8 cellular contexts compared by ENCODE assay signal in the genomic region with DNA sequence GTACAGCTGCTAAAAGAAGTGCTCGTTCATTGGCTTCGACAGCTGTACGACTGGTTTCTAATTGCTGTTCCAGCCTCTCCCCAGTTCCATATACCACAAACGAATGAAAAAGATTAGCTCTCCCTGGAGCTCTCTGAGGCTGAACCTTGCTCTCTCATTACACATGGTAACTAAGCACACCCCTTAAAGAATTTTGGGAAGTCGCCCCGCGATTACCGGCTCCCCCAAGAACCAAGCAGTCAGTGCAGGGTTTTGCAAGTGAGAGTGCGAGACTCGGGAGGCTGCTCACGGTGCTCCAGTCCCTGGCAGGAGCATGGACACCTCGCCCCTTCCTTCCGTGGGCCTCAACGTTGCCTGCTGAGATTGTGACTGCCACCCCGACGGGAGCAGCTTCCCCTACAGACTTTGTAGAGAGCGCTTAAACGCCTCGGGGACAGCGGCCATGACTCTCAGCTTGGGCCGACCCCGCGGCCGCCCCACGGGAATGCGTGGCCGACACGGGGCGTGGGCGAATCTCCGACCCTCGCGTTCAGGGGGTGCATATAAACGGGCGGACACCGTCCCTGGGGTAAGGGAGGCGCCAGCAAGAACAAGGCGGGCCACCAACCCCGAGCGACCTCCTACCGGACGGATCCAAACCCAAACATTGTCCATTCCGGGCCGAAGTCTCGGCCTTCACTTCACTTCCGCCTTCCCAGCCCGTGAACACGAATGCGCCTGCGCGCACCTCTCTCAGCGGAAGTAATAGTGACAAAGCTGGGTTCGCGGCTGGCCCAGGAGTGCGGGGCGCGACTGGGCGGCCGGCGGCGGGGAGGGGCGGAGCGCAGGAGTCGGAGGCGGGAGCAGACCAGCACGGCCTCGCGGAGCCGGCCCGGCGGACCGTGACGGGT. TPM values are rescaled to one million over a fixed set of nuclear protein-coding genes. Genes with fewer than 3 reads are reported as not detected.
A peak's percentile ranks its signal among the peaks of the same experiment; 100 is the strongest.
DNase-seq lines count a peak whose midpoint lies in the region; ATAC-seq and TF ChIP-seq lines count a peak whose summit lies in the region.

A gene with protein sequence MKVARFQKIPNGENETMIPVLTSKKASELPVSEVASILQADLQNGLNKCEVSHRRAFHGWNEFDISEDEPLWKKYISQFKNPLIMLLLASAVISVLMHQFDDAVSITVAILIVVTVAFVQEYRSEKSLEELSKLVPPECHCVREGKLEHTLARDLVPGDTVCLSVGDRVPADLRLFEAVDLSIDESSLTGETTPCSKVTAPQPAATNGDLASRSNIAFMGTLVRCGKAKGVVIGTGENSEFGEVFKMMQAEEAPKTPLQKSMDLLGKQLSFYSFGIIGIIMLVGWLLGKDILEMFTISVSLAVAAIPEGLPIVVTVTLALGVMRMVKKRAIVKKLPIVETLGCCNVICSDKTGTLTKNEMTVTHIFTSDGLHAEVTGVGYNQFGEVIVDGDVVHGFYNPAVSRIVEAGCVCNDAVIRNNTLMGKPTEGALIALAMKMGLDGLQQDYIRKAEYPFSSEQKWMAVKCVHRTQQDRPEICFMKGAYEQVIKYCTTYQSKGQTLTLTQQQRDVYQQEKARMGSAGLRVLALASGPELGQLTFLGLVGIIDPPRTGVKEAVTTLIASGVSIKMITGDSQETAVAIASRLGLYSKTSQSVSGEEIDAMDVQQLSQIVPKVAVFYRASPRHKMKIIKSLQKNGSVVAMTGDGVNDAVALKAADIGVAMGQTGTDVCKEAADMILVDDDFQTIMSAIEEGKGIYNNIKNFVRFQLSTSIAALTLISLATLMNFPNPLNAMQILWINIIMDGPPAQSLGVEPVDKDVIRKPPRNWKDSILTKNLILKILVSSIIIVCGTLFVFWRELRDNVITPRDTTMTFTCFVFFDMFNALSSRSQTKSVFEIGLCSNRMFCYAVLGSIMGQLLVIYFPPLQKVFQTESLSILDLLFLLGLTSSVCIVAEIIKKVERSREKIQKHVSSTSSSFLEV (plus strand): TSS at position 845 of the 890 bp plus-strand sequence. CDS start 686 bp downstream, outside the sequence.

- H3K9me3 ChIP-seq in PC-9 (ENCODE audit: insufficient read depth, low read depth): no peaks in the 10 kb centered on the region
- no peaks in the 10 kb centered on the region for H3K9me3 ChIP-seq in esophagus (ENCODE audit: control insufficient read depth in 2 of 2, insufficient read depth in 1 of 2, low read depth in 1 of 2, low read length in 1 of 2)
- no peaks in the 10 kb centered on the region for H3K9me3 ChIP-seq in mucosa of stomach (ENCODE audit: control insufficient read depth, low read length)

- peak within 1 kb of the TSS; percentile 96 for H3K4me3 Mint-ChIP-seq in activated T-cell treated with anti-CD3 and anti-CD28 coated beads, Interleukin-2, amount 50 U/mL, for 24 hours

- peak within 1 kb of the TSS; percentile 100 for H3K27ac Mint-ChIP-seq in activated T-cell treated with anti-CD3 and anti-CD28 coated beads, Interleukin-2, amount 50 U/mL, for 24 hours

- CTCF ChIA-PET in PC-9 (lab: Charles Lee): interaction anchor here (0.5 to 2.2 kb wide), 6 partner anchors 9 to 1669 kb away, joined by 3 to 17 read pairs (median 4); no protein-coding TSS in a partner anchor

- no peaks in the 10 kb centered on the region; the same call in 1 of the 2 replicates for H4K20me1 ChIP-seq in PC-9 (ENCODE audit: insufficient read depth)

- H3K4me2 ChIP-seq in PC-9: peak within 1 kb of the TSS; percentile 90

- peaks cover 46% of the 10 kb centered on the region for H3K4me1 Mint-ChIP-seq in activated T-cell treated with anti-CD3 and anti-CD28 coated beads, Interleukin-2, amount 50 U/mL, for 24 hours (ENCODE audit: low read depth)

- H3K4me3 ChIP-seq in PC-9 (peak within 1 kb of the TSS; percentile 75), esophagus (ENCODE audit: low read depth in 1 of 2, low read length in 2 of 2) (peak within 1 kb of the TSS; percentile 91 to 94), mucosa of stomach (ENCODE audit: low read length) (peak within 1 kb of the TSS; percentile 83)

- 0 out of 2 replicates have a peak, but pooled peaks cover under 1% of the 10 kb centered on the region for H3K36me3 ChIP-seq in PC-9 (ENCODE audit: low read depth)
- no peaks in the 10 kb centered on the region for H3K36me3 ChIP-seq in esophagus (ENCODE audit: control insufficient read depth in 2 of 2, insufficient read depth in 2 of 2, low read length in 1 of 2)
- no peaks in the 10 kb centered on the region for H3K36me3 ChIP-seq in mucosa of stomach (ENCODE audit: control insufficient read depth, insufficient read depth, low read length)

- no peaks in the 10 kb centered on the region for H3K9me2 ChIP-seq in PC-9 (ENCODE audit: insufficient read depth)

- DNase-seq in DMS53 (lab: John Stamatoyannopoulos, UW): peak; percentile 97
- peak; percentile 97 for DNase-seq in KBM-7
- peak; percentile 86 to 97 for DNase-seq in PC-9
- peak; percentile 92 for DNase-seq in activated T-cell treated with anti-CD3 and anti-CD28 coated beads, Interleukin-2, amount 50 U/mL, for 24 hours
- DNase-seq in stimulated activated CD8-positive, alpha-beta memory T cell treated with anti-CD3 and anti-CD28 coated beads, Interleukin-7, amount 100 ng/mL, for 1 hour (ENCODE audit: low read depth in 2 of 2): peak; percentile 82 to 83

- in situ Hi-C loops in KBM-7 (cut with MboI; ENCODE audit: low pct_unique_long_range_greater_than_20kb, low sequenced_read_pairs): no loop called here

- WGBS in esophagus, 2 donors: 0% methylated on average over 69 to 73 of the region's 73 CpGs

- H3K4me1 ChIP-seq in PC-9 (replicated peaks; ENCODE audit: insufficient read depth) (peaks cover 21% of the 10 kb centered on the region), esophagus (ENCODE audit: control insufficient read depth in 2 of 2, insufficient read depth in 2 of 2, low read length in 1 of 2) (no peaks in the 10 kb centered on the region), mucosa of stomach (ENCODE audit: control insufficient read depth, insufficient read depth, low read length) (no peaks in the 10 kb centered on the region)

- H3F3A ChIP-seq in PC-9 (ENCODE audit: insufficient read depth, low read depth): no peaks in the 10 kb centered on the region

- ATAC-seq in GM21717 (IDR thresholded peaks at IDR 0.05; ENCODE audit: unreplicated experiment): peak; percentile 92

- intact Hi-C loops in PC-9 (cut with micrococcal nuclease; ENCODE audit: unreplicated experiment): loop anchor here (1.0 to 2.0 kb wide), 5 partner anchors 43 to 194 kb away; no protein-coding TSS in a partner anchor

- POLR2A ChIA-PET in PC-9 (lab: Charles Lee; ENCODE audit: unreplicated experiment): interaction anchor here (0.6 to 1.5 kb wide), 6 partner anchors 44 to 1494 kb away, joined by 4 to 21 read pairs (median 5); no protein-coding TSS in a partner anchor

- no peaks in the 10 kb centered on the region for H3K27me3 Mint-ChIP-seq in activated T-cell treated with anti-CD3 and anti-CD28 coated beads, Interleukin-2, amount 50 U/mL, for 24 hours

- TF ChIP-seq CTCF in PC-9 (conservative IDR thresholded peaks at IDR 0.05): peak; percentile 61; the same call in 1 of the 2 replicates

- peaks cover 44% of the 10 kb centered on the region for H3K79me2 ChIP-seq in PC-9 (ENCODE audit: low read depth)

- H3K27me3 ChIP-seq in PC-9 (ENCODE audit: insufficient read depth, low read depth) (no peaks in the 10 kb centered on the region), esophagus (ENCODE audit: control insufficient read depth in 1 of 2, insufficient read depth in 2 of 2, low read length in 2 of 2) (no peaks in the 10 kb centered on the region), mucosa of stomach (ENCODE audit: control insufficient read depth, insufficient read depth, low read length) (no peaks in the 10 kb centered on the region)

- H3K27ac ChIP-seq in PC-9: peak within 1 kb of the TSS; percentile 78
- peak within 1 kb of the TSS; percentile 87 to 99 for H3K27ac ChIP-seq in esophagus (ENCODE audit: low read depth in 2 of 2, low read length in 1 of 2)

- H3K9me3 Mint-ChIP-seq in activated T-cell treated with anti-CD3 and anti-CD28 coated beads, Interleukin-2, amount 50 U/mL, for 24 hours: no peaks in the 10 kb centered on the region

- H2AFZ ChIP-seq in PC-9: peak within 1 kb of the TSS; percentile 99

- BruUV-seq in PC-9 (replicated peaks; lab: Mats Ljungman, UMichigan): TSS peak; percentile 93

- H3K9ac ChIP-seq in mucosa of stomach (ENCODE audit: low read length): peak within 1 kb of the TSS; percentile 96

- peaks cover 21% of the 10 kb centered on the region for H3K36me3 Mint-ChIP-seq in activated T-cell treated with anti-CD3 and anti-CD28 coated beads, Interleukin-2, amount 50 U/mL, for 24 hours (ENCODE audit: low read depth)

RNA-seq across cellular contexts. Expression of the gene that starts here (rescaled TPM):
- 88.9 and 101 TPM in 2 replicates for total RNA-seq in PC-9 (2021)
- polyA plus RNA-seq in esophagus: 10 to 100 TPM; 19.9 to 23.0 TPM

Comparison
In these comparisons a context has a peak if more than half of its experiments do, and no peak if none do; other contexts are left out.
1. Peak in every context shown above with its lines: DNase-seq, ATAC-seq, H3K4me3 ChIP-seq and H3K27ac ChIP-seq.